In the genomic region with DNA sequence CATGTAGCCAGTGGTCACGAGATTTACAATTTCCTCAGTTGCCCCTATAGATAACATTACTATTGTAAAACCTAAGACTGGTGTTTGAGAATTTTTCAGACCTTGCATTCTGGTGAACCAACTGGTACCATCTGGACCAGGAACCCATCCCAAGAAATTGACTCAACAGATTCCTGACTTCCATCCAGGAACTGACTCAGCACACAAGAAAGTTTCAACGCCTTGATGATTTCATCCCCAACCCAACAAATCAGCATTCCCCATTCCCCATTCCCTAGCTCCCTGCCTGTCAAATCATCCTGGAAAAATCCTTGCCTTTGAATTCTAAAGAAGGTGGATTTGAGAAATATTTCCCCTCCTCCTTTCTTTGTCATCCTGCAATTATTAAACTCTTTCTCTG, we compare ENCODE assay signal across 1 cellular context.
TF ChIP-seq lines count a peak whose summit lies in the region.

No MANE protein-coding gene starts in this region.

TF ChIP-seq in GM23338, 12 proteins besides CTCF, POLR2A, EP300 and RAD21 (continued from another document):
- TF ChIP-seq, protein P1, sequence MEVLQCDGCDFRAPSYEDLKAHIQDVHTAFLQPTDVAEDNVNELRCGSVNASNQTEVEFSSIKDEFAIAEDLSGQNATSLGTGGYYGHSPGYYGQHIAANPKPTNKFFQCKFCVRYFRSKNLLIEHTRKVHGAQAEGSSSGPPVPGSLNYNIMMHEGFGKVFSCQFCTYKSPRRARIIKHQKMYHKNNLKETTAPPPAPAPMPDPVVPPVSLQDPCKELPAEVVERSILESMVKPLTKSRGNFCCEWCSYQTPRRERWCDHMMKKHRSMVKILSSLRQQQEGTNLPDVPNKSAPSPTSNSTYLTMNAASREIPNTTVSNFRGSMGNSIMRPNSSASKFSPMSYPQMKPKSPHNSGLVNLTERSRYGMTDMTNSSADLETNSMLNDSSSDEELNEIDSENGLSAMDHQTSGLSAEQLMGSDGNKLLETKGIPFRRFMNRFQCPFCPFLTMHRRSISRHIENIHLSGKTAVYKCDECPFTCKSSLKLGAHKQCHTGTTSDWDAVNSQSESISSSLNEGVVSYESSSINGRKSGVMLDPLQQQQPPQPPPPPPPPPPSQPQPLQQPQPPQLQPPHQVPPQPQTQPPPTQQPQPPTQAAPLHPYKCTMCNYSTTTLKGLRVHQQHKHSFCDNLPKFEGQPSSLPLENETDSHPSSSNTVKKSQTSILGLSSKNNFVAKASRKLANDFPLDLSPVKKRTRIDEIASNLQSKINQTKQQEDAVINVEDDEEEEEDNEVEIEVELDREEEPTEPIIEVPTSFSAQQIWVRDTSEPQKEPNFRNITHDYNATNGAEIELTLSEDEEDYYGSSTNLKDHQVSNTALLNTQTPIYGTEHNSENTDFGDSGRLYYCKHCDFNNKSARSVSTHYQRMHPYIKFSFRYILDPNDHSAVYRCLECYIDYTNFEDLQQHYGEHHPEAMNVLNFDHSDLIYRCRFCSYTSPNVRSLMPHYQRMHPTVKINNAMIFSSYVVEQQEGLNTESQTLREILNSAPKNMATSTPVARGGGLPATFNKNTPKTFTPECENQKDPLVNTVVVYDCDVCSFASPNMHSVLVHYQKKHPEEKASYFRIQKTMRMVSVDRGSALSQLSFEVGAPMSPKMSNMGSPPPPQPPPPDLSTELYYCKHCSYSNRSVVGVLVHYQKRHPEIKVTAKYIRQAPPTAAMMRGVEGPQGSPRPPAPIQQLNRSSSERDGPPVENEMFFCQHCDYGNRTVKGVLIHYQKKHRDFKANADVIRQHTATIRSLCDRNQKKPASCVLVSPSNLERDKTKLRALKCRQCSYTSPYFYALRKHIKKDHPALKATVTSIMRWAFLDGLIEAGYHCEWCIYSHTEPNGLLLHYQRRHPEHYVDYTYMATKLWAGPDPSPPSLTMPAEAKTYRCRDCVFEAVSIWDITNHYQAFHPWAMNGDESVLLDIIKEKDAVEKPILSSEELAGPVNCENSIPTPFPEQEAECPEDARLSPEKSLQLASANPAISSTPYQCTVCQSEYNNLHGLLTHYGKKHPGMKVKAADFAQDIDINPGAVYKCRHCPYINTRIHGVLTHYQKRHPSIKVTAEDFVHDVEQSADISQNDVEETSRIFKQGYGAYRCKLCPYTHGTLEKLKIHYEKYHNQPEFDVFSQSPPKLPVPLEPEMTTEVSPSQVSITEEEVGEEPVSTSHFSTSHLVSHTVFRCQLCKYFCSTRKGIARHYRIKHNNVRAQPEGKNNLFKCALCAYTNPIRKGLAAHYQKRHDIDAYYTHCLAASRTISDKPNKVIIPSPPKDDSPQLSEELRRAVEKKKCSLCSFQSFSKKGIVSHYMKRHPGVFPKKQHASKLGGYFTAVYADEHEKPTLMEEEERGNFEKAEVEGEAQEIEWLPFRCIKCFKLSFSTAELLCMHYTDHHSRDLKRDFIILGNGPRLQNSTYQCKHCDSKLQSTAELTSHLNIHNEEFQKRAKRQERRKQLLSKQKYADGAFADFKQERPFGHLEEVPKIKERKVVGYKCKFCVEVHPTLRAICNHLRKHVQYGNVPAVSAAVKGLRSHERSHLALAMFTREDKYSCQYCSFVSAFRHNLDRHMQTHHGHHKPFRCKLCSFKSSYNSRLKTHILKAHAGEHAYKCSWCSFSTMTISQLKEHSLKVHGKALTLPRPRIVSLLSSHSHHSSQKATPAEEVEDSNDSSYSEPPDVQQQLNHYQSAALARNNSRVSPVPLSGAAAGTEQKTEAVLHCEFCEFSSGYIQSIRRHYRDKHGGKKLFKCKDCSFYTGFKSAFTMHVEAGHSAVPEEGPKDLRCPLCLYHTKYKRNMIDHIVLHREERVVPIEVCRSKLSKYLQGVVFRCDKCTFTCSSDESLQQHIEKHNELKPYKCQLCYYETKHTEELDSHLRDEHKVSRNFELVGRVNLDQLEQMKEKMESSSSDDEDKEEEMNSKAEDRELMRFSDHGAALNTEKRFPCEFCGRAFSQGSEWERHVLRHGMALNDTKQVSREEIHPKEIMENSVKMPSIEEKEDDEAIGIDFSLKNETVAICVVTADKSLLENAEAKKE (CRISPR knock-in tag; IDR thresholded peaks at IDR 0.05): no peak
- TF ChIP-seq ZNF114 (CRISPR knock-in tag; IDR thresholded peaks at IDR 0.05) (no peak), EZH2phosphoT487 (IDR thresholded peaks at IDR 0.05; ENCODE audit: unreplicated experiment) (no peak)
